In the genomic region with DNA sequence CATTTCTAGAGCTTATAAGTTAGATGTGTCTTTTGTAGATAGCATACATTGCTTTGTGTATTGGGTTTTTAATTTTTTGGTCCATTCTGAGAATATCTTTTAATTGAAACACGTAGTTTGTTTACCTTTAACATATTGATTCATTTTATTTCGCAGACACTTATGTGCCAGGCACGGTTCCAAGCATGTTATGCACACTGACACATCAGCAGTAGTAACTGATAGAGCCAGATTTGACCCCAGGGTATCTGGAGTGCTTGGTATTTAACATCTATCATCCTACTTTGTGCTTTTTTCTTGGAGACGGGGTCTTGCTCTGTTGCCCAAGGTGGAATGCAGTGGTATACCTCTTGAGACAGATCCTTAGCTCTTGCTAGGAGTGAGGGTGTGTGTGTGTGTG, we compare ENCODE assay signal across 23 cellular contexts.
DNase-seq lines count a peak whose midpoint lies in the region; ATAC-seq and TF ChIP-seq lines count a peak whose summit lies in the region.
"Had no signal": no experiment of that assay in that cellular context is flagged by ENCODE, and none has a peak within 500 bp of the region (broad histone marks: within the 10 kb centered on the region; RNA-seq: fewer than 3 reads in every experiment).

No MANE protein-coding gene starts in this region.

- DNase-seq in natural killer cell treated with Interleukin-12 subunit alpha and Interleukin-12 subunit beta and Interleukin-15 and Interleukin-18, amount 100 ng/mL, for 72 hours (ENCODE audit: low spot score), result no peak
- DNase-seq in natural killer cell, result no peak
- no peak for DNase-seq in T-cell
- DNase-seq in epithelial cell of esophagus (ENCODE audit: low read depth), result peak; percentile 65
- no peak for DNase-seq in type B pancreatic cell (ENCODE audit: extremely low spot score, unreplicated experiment)
- no peak for DNase-seq in SJCRH30
- DNase-seq in SKM-1 (lab: John Stamatoyannopoulos, UW; ENCODE audit: unreplicated experiment), result no peak
- DNase-seq: activated CD8-positive, alpha-beta memory T cell treated with anti-CD3 and anti-CD28 coated beads, Interleukin-2, amount 50 U/mL, for 4 hours; activated gamma-delta T cell treated with Interleukin-2 at 50 U/mL for 16 hours; aorta; CD8-positive, alpha-beta T cell; DMS153; dorsolateral prefrontal cortex; KG1; left ventricle myocardium inferior; midbrain; NCI-H1694 treated with DMSO at 0.1 percent for 48 hours had no signal

- peaks cover 12% of the 10 kb centered on the region for H3K36me3 ChIP-seq in SJCRH30
- H3K36me3 ChIP-seq: prostate gland had no signal

- peaks cover 28% of the 10 kb centered on the region for H3K36me3 Mint-ChIP-seq in natural killer cell treated with Interleukin-12 subunit alpha and Interleukin-12 subunit beta and Interleukin-15 and Interleukin-18, amount 100 ng/mL, for 72 hours
- H3K36me3 Mint-ChIP-seq in natural killer cell (peaks cover 22% of the 10 kb centered on the region), T-cell (peaks cover 61% of the 10 kb centered on the region), type B pancreatic cell (peaks cover 32% of the 10 kb centered on the region)

- TF ChIP-seq CTCF in natural killer cell (IDR thresholded peaks at IDR 0.05) (no peak), epithelial cell of esophagus (IDR thresholded peaks at IDR 0.05; ENCODE audit: insufficient read depth, low read depth, low read length, missing control alignments) (no peak), type B pancreatic cell (conservative IDR thresholded peaks at IDR 0.05) (no peak)

- H3K9me3 ChIP-seq in SJCRH30 (replicated peaks), result no peaks in the 10 kb centered on the region
- H3K9me3 ChIP-seq: left ventricle myocardium inferior, prostate gland, thoracic aorta had no signal

- POLR2A ChIA-PET in T-cell (lab: Charles Lee), result interaction anchor here in 1 of 2 donors (0.5 kb wide), 1 partner anchor 169 kb away, joined by 3 read pairs; no protein-coding TSS in a partner anchor

- intact Hi-C loops in natural killer cell (cut with micrococcal nuclease), result no loop called here

- no peak overlapping the region for H3K4me3 ChIP-seq in epithelial cell of esophagus (ENCODE audit: low read length)
- H3K4me3 ChIP-seq in SJCRH30, result no peak overlapping the region
- H3K4me3 ChIP-seq: dorsolateral prefrontal cortex, left ventricle myocardium inferior, prostate gland, thoracic aorta had no signal

- no peaks in the 10 kb centered on the region for H3K4me1 ChIP-seq in SJCRH30
- H3K4me1 ChIP-seq: left ventricle myocardium inferior, prostate gland had no signal

- ATAC-seq in natural killer cell treated with Interleukin-12 subunit alpha and Interleukin-12 subunit beta and Interleukin-15 and Interleukin-18, amount 100 ng/mL, for 72 hours, result no peak
- ATAC-seq in natural killer cell (no peak), T-cell (replicated peaks in 1 of 4) (no peak), HG03460 (IDR thresholded peaks at IDR 0.05; ENCODE audit: unreplicated experiment) (no peak)
- ATAC-seq: CD8-positive, alpha-beta T cell; HCT116 had no signal

- no peaks in the 10 kb centered on the region for H3K27me3 ChIP-seq in SJCRH30
- H3K27me3 ChIP-seq: dorsolateral prefrontal cortex had no signal

- CTCF ChIA-PET in T-cell (lab: Charles Lee), result interaction anchor here in 1 of 2 donors (0.7 kb wide), 2 partner anchors 35 to 745 kb away, joined by 4 to 8 read pairs; no protein-coding TSS in a partner anchor

- peaks cover 8 to 22% of the 10 kb centered on the region in 2 donors for H3K4me1 Mint-ChIP-seq in natural killer cell treated with Interleukin-12 subunit alpha and Interleukin-12 subunit beta and Interleukin-15 and Interleukin-18, amount 100 ng/mL, for 72 hours (ENCODE audit: low read depth in 2 of 2)
- H3K4me1 Mint-ChIP-seq in natural killer cell, result peaks cover 7 to 13% of the 10 kb centered on the region in 2 donors
- peaks cover 17 to 28% (median 25%) of the 10 kb centered on the region in 3 donors for H3K4me1 Mint-ChIP-seq in T-cell
- peaks cover 23% of the 10 kb centered on the region for H3K4me1 Mint-ChIP-seq in type B pancreatic cell (ENCODE audit: unreplicated experiment)

- H3K27ac ChIP-seq in SJCRH30, result no peak overlapping the region
- H3K27ac ChIP-seq: epithelial cell of prostate, left ventricle myocardium inferior, prostate gland, thoracic aorta had no signal

- H3K27ac Mint-ChIP-seq in natural killer cell treated with Interleukin-12 subunit alpha and Interleukin-12 subunit beta and Interleukin-15 and Interleukin-18, amount 100 ng/mL, for 72 hours, result peak overlapping the region; percentile 3 to 13
- H3K27ac Mint-ChIP-seq in natural killer cell, result peak overlapping the region in 1 of 2 donors; percentile 60
- peak overlapping the region; percentile 30 to 34 for H3K27ac Mint-ChIP-seq in T-cell
- H3K27ac Mint-ChIP-seq in type B pancreatic cell, result peak overlapping the region; percentile 35

- H3K9me3 Mint-ChIP-seq in natural killer cell treated with Interleukin-12 subunit alpha and Interleukin-12 subunit beta and Interleukin-15 and Interleukin-18, amount 100 ng/mL, for 72 hours, result no peaks in the 10 kb centered on the region
- H3K9me3 Mint-ChIP-seq in natural killer cell, result no peaks in the 10 kb centered on the region
- no peaks in the 10 kb centered on the region for H3K9me3 Mint-ChIP-seq in T-cell
- no peaks in the 10 kb centered on the region for H3K9me3 Mint-ChIP-seq in type B pancreatic cell
- H3K9me3 Mint-ChIP-seq: CD8-positive, alpha-beta T cell; central memory CD8-positive, alpha-beta T cell had no signal

- H3K4me3 Mint-ChIP-seq in natural killer cell treated with Interleukin-12 subunit alpha and Interleukin-12 subunit beta and Interleukin-15 and Interleukin-18, amount 100 ng/mL, for 72 hours, result no peak overlapping the region
- H3K4me3 Mint-ChIP-seq in natural killer cell (no peak overlapping the region), T-cell (peak overlapping the region in 1 of 3 donors; percentile 1), type B pancreatic cell (no peak overlapping the region)
- H3K4me3 Mint-ChIP-seq: CD8-positive, alpha-beta T cell; central memory CD8-positive, alpha-beta T cell had no signal

- H3K27me3 Mint-ChIP-seq in natural killer cell treated with Interleukin-12 subunit alpha and Interleukin-12 subunit beta and Interleukin-15 and Interleukin-18, amount 100 ng/mL, for 72 hours, result no peaks in the 10 kb centered on the region
- no peaks in the 10 kb centered on the region for H3K27me3 Mint-ChIP-seq in natural killer cell (ENCODE audit: low read depth in 2 of 2)
- no peaks in the 10 kb centered on the region for H3K27me3 Mint-ChIP-seq in T-cell
- H3K27me3 Mint-ChIP-seq in type B pancreatic cell, result no peaks in the 10 kb centered on the region
- H3K27me3 Mint-ChIP-seq: central memory CD8-positive, alpha-beta T cell had no signal
